11 cellular contexts compared by ENCODE assay signal in the genomic region with DNA sequence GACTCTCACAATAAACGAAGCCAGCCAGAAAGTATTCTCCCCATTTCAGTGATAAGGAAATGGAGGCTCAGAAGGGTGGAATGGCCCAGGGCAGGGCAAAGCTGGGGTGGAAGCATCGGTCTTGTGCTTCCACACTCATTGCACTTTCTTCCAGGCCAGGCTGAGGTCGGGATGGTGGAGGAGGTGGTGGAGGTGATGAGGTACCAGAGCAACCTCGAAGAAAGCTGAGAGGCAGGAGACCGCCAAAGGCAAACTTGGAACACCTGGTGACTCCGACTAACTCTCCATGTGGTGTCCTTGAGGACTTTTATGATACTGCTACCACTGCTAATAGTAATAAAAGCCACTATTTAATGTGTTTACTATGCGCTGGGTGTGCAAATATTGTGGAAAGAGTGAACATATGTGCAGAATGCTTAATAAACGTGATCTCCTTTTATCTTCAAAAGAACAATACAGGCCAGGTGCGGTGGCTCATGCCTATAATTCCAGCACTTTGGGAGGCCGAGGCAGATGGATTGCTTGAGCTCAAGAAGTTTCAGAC. TPM values are rescaled to one million over a fixed set of nuclear protein-coding genes. Genes with fewer than 3 reads are reported as not detected.
DNase-seq lines count a peak whose midpoint lies in the region; ATAC-seq and TF ChIP-seq lines count a peak whose summit lies in the region.
"Had no signal": no experiment of that assay in that cellular context is flagged by ENCODE, and none has a peak within 500 bp of the region (broad histone marks: within the 10 kb centered on the region; RNA-seq: fewer than 3 reads in every experiment).

No MANE protein-coding gene starts in this region.

- no peaks in the 10 kb centered on the region for H3K27me3 Mint-ChIP-seq in activated naive CD8-positive, alpha-beta T cell treated with anti-CD3 and anti-CD28 coated beads, Interleukin-2, amount 10 ng/mL, durations not matched to agents 7 days and 5 days
- no peaks in the 10 kb centered on the region for H3K27me3 Mint-ChIP-seq in natural killer cell (ENCODE audit: low read depth in 2 of 2)

- H3K9me3 Mint-ChIP-seq in activated naive CD8-positive, alpha-beta T cell treated with anti-CD3 and anti-CD28 coated beads, Interleukin-2, amount 10 ng/mL, durations not matched to agents 7 days and 5 days = no peaks in the 10 kb centered on the region
- no peaks in the 10 kb centered on the region for H3K9me3 Mint-ChIP-seq in natural killer cell

- peaks cover 2% of the 10 kb centered on the region for H3K36me3 Mint-ChIP-seq in activated naive CD8-positive, alpha-beta T cell treated with anti-CD3 and anti-CD28 coated beads, Interleukin-2, amount 10 ng/mL, durations not matched to agents 7 days and 5 days
- H3K36me3 Mint-ChIP-seq in natural killer cell = no peaks in the 10 kb centered on the region

- peak overlapping the region in 8 of 10 experiments; percentile 17 to 57 (median 41); a peak in 11 of 20 replicates for H3K4me3 ChIP-seq in BLaER1 treated with 17β-estradiol and CSF1 and Interleukin-3, amounts not matched to agents 10 nM and 100 nM
- H3K4me3 ChIP-seq in HL-60 (replicated peaks; ENCODE audit: insufficient read depth, low read length) = no peak overlapping the region
- H3K4me3 ChIP-seq: SJSA1 had no signal

- H4K20me1 ChIP-seq in BLaER1 treated with 17β-estradiol and CSF1 and Interleukin-3, amounts not matched to agents 10 nM and 100 nM = no peaks in the 10 kb centered on the region

- H3K9me3 ChIP-seq in BLaER1 treated with 17β-estradiol and CSF1 and Interleukin-3, amounts not matched to agents 10 nM and 100 nM (replicated peaks in 1 of 11) = no peaks in the 10 kb centered on the region
- H3K9me3 ChIP-seq: SJSA1 had no signal

- H3K9ac ChIP-seq in BLaER1 treated with 17β-estradiol and CSF1 and Interleukin-3, amounts not matched to agents 10 nM and 100 nM = peak overlapping the region; percentile 84 to 93 (median 90)

- peak overlapping the region; percentile 93 to 99 (median 99) for H3K27ac ChIP-seq in BLaER1 treated with 17β-estradiol and CSF1 and Interleukin-3, amounts not matched to agents 10 nM and 100 nM
- H3K27ac ChIP-seq in HL-60 (replicated peaks) = peak overlapping the region; percentile 92
- H3K27ac ChIP-seq: SJSA1 had no signal

- peak overlapping the region; percentile 84 to 98 (median 92) for H3K4me2 ChIP-seq in BLaER1 treated with 17β-estradiol and CSF1 and Interleukin-3, amounts not matched to agents 10 nM and 100 nM

- H3K4me3 Mint-ChIP-seq in activated naive CD8-positive, alpha-beta T cell treated with anti-CD3 and anti-CD28 coated beads, Interleukin-2, amount 10 ng/mL, durations not matched to agents 7 days and 5 days = peak overlapping the region; percentile 82
- H3K4me3 Mint-ChIP-seq in natural killer cell = peak overlapping the region; percentile 81

- H3K36me3 ChIP-seq in BLaER1 treated with 17β-estradiol and CSF1 and Interleukin-3, amounts not matched to agents 10 nM and 100 nM = no peaks in the 10 kb centered on the region
- H3K36me3 ChIP-seq: SJSA1 had no signal

- DNase-seq in HL-60 (ENCODE audit: low read depth in 1 of 2, low spot score in 1 of 2) = no peak
- no peak for DNase-seq in activated naive CD8-positive, alpha-beta T cell treated with anti-CD3 and anti-CD28 coated beads, Interleukin-2, amount 10 ng/mL, durations not matched to agents 7 days and 5 days
- no peak for DNase-seq in natural killer cell
- DNase-seq in HCEC 1CT = no peak
- DNase-seq in NCI-H446 treated with DMSO at 0.1 percent for 48 hours (lab: John Stamatoyannopoulos, UW) = no peak
- DNase-seq: stimulated activated naive CD4-positive, alpha-beta T cell had no signal

- peaks cover 83 to 98% (median 95%) of the 10 kb centered on the region in 10 experiments for H3K4me1 ChIP-seq in BLaER1 treated with 17β-estradiol and CSF1 and Interleukin-3, amounts not matched to agents 10 nM and 100 nM

- H3K27me3 ChIP-seq in BLaER1 treated with 17β-estradiol and CSF1 and Interleukin-3, amounts not matched to agents 10 nM and 100 nM = no peaks in the 10 kb centered on the region
- no peaks in the 10 kb centered on the region for H3K27me3 ChIP-seq in HL-60 (ENCODE audit: insufficient read depth, poor library complexity, severe bottlenecking)
- H3K27me3 ChIP-seq: SJSA1 had no signal

- ATAC-seq in activated naive CD8-positive, alpha-beta T cell treated with anti-CD3 and anti-CD28 coated beads, Interleukin-2, amount 10 ng/mL, durations not matched to agents 7 days and 5 days (ENCODE audit: low read depth) = no peak
- ATAC-seq in natural killer cell (no peak), HG02610 (IDR thresholded peaks at IDR 0.05; ENCODE audit: unreplicated experiment) (no peak), HG02763 (IDR thresholded peaks at IDR 0.05; ENCODE audit: unreplicated experiment) (no peak)

- no peak for TF ChIP-seq CTCF in HL-60 (IDR thresholded peaks at IDR 0.05; ENCODE audit: insufficient read depth, low read length)
- no peak for TF ChIP-seq CTCF in natural killer cell (IDR thresholded peaks at IDR 0.05)

- peaks cover 57% of the 10 kb centered on the region for H3K4me1 Mint-ChIP-seq in activated naive CD8-positive, alpha-beta T cell treated with anti-CD3 and anti-CD28 coated beads, Interleukin-2, amount 10 ng/mL, durations not matched to agents 7 days and 5 days
- peaks cover 62% of the 10 kb centered on the region in 2 donors for H3K4me1 Mint-ChIP-seq in natural killer cell

- peak overlapping the region; percentile 98 for H3K27ac Mint-ChIP-seq in activated naive CD8-positive, alpha-beta T cell treated with anti-CD3 and anti-CD28 coated beads, Interleukin-2, amount 10 ng/mL, durations not matched to agents 7 days and 5 days
- H3K27ac Mint-ChIP-seq in natural killer cell = peak overlapping the region; percentile 99

- POLR2A ChIA-PET in activated naive CD8-positive, alpha-beta T cell treated with anti-CD3 and anti-CD28 coated beads, Interleukin-2, amount 10 ng/mL, durations not matched to agents 7 days and 5 days (lab: Charles Lee) = interaction anchor here (0.5 to 9.2 kb wide), 6 partner anchors 11 to 41 kb away, joined by 3 to 247 read pairs (median 96); a partner anchor contains a TSS

- intact Hi-C loops in natural killer cell (cut with micrococcal nuclease) = loop anchor here (5.0 to 10.0 kb wide), 4 partner anchors 339 to 479 kb away; a partner anchor contains a TSS

RNA-seq across cellular contexts. Expression of a gene that starts 16.9 kb away (rescaled TPM):
- total RNA-seq in activated naive CD8-positive, alpha-beta T cell treated with anti-CD3 and anti-CD28 coated beads, Interleukin-2, amount 10 ng/mL, durations not matched to agents 7 days and 5 days = 10 to 100 TPM; 90.3 to 99.8 TPM
- 1,000 to 10,000 TPM in 1 of 3 donors, 100 to 1,000 TPM in 2; 499 to 1,024 (median 851) TPM for total RNA-seq in natural killer cell

RNA-seq across cellular contexts. Expression of a gene that starts 59.0 kb away (rescaled TPM):
- 1 to 10 TPM in 1 of 2 experiments, under 1 TPM in 1; 0.67 to 1.0 TPM for total RNA-seq in activated naive CD8-positive, alpha-beta T cell treated with anti-CD3 and anti-CD28 coated beads, Interleukin-2, amount 10 ng/mL, durations not matched to agents 7 days and 5 days
- 1 to 10 TPM in 1 of 3 donors, under 1 TPM in 1, not detected in 1; 0.07 to 2.2 TPM for total RNA-seq in natural killer cell
- total RNA-seq: HT1080, SJSA1 had no signal

Comparison
In these comparisons a context has a peak if more than half of its experiments do, and no peak if none do; other contexts are left out.
1. RNA of a gene that starts 16.9 kb away (total RNA-seq): 499 to 1,024 TPM in natural killer cell; 90.3 to 99.8 TPM in activated naive CD8-positive, alpha-beta T cell treated with anti-CD3 and anti-CD28 coated beads, Interleukin-2, amount 10 ng/mL, durations not matched to agents 7 days and 5 days; every median in the first group is over 4 times any median in the second.